23 cellular contexts compared by ENCODE assay signal in the genomic region with DNA sequence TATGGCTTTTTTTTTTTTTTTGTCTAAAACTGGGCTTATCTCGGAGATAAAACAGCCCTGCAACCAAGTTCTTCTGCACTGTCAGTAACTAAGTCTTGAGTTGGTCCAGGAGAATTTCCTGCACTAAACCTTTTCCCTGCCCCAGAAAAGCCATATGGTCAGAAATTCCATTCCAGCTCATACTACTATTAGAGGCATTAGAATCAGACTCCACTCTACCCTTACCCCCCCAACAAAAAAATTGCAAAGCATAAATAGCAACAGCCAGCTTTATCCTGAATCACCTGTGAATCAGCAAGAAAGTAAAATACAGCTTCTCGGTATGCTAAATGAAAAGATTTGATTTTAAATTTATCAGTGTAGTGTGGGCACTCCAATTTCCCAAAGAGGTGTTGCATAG.
"Had no signal": no experiment of that assay in that cellular context is flagged by ENCODE, and none has a peak within 500 bp of the region (broad histone marks: within the 10 kb centered on the region; RNA-seq: fewer than 3 reads in every experiment).

No MANE protein-coding gene starts in this region.

- H3K27ac ChIP-seq: adrenal gland, brain microvascular endothelial cell, coronary artery, heart right ventricle, lower lobe of right lung, parathyroid adenoma, skin epidermis, suprapubic skin, tibial nerve had no signal

- ATAC-seq: activated CD4-positive, alpha-beta T cell treated with anti-CD3 and anti-CD28 coated beads for 36 hours; activated T-cell treated with anti-CD3 and anti-CD28 coated beads, Interleukin-2, amount 50 U/mL, for 4 hours; heart right ventricle; lower lobe of right lung; mucosa of descending colon; right cardiac atrium; stimulated activated naive CD8-positive, alpha-beta T cell treated with anti-CD3 and anti-CD28 coated beads, Interleukin-15, amount 100 ng/mL, for 72 hours; WTC11 had no signal

- DNase-seq: activated CD4-positive, alpha-beta T cell treated with anti-CD3 and anti-CD28 coated beads for 36 hours; activated CD4-positive, alpha-beta T cell treated with anti-CD3 and anti-CD28 coated beads, Interleukin-2, amount 50 U/mL, for 4 hours; activated CD8-positive, alpha-beta memory T cell treated with anti-CD3 and anti-CD28 coated beads for 24 hours; activated CD8-positive, alpha-beta memory T cell treated with anti-CD3 and anti-CD28 coated beads, Interleukin-2, amount 50 U/mL, for 48 hours; activated naive CD4-positive, alpha-beta T cell; activated T-cell treated with anti-CD3 and anti-CD28 coated beads, Interleukin-2, amount 50 U/mL, for 4 hours; adrenal gland; brain microvascular endothelial cell; central memory CD4-positive, alpha-beta T cell; heart right ventricle; lower lobe of right lung; mucosa of descending colon; nucleus accumbens; right cardiac atrium; stimulated activated CD4-positive, alpha-beta T cell treated with anti-CD3 and anti-CD28 coated beads, Interleukin-1b, Interleukin-23, amount 100 ng/mL, for 48 hours; stimulated activated naive CD8-positive, alpha-beta T cell treated with anti-CD3 and anti-CD28 coated beads, Interleukin-15, amount 100 ng/mL, for 72 hours; T-helper 9 cell had no signal
